9 cellular contexts compared by ENCODE assay signal in genomic region chr5:140548791-140549190, GRCh38. TPM values are rescaled to one million over a fixed set of nuclear protein-coding genes. Genes with fewer than 3 reads are reported as not detected.
DNase-seq lines count a peak whose midpoint lies in the region; ATAC-seq, FAIRE-seq and TF ChIP-seq lines count a peak whose summit lies in the region.
"Had no signal": no experiment of that assay in that cellular context is flagged by ENCODE, and none has a peak within 500 bp of the region (broad histone marks: within the 10 kb centered on the region; RNA-seq: fewer than 3 reads in every experiment).

No MANE protein-coding gene starts in this region.

- H3K14ac ChIP-seq in neuronal stem cell (ENCODE audit: low read length): no peak overlapping the region

- H3K4me1 Mint-ChIP-seq in activated naive CD4-positive, alpha-beta T cell treated with anti-CD3 and anti-CD28 coated beads, Interleukin-2, amount 50 U/mL, for 24 hours: peaks cover 50% of the 10 kb centered on the region
- peaks cover 29% of the 10 kb centered on the region for H3K4me1 Mint-ChIP-seq in astrocyte (ENCODE audit: low read depth, unreplicated experiment)

- H3K79me1 ChIP-seq in neuronal stem cell (ENCODE audit: low read depth, low read length): peaks cover 4% of the 10 kb centered on the region

- H3K4me2 ChIP-seq in astrocyte (ENCODE audit: low read length) (no peak overlapping the region), neuronal stem cell (ENCODE audit: insufficient read depth, low read length, poor library complexity, severe bottlenecking) (no peak overlapping the region)

- no peak for TF ChIP-seq EP300 in tibial nerve (IDR thresholded peaks at IDR 0.05)

- H3K4ac ChIP-seq in neuronal stem cell (ENCODE audit: low read length): no peak overlapping the region

- H3K9me3 ChIP-seq in astrocyte (ENCODE audit: insufficient read depth, low read depth, low read length): no peaks in the 10 kb centered on the region
- H3K9me3 ChIP-seq in mucosa of stomach (ENCODE audit: control insufficient read depth, low read length): no peaks in the 10 kb centered on the region
- no peaks in the 10 kb centered on the region for H3K9me3 ChIP-seq in tibial nerve
- H3K9me3 ChIP-seq in neuronal stem cell (replicated peaks in 1 of 2; ENCODE audit: control insufficient read depth in 2 of 2, insufficient read depth in 1 of 2, low read depth in 1 of 2, low read length in 2 of 2): no peaks in the 10 kb centered on the region

- no peak for ATAC-seq in GM21786 (IDR thresholded peaks at IDR 0.05; ENCODE audit: unreplicated experiment)

- H3K4me3 Mint-ChIP-seq in activated naive CD4-positive, alpha-beta T cell treated with anti-CD3 and anti-CD28 coated beads, Interleukin-2, amount 50 U/mL, for 24 hours: peak overlapping the region; percentile 90
- H3K4me3 Mint-ChIP-seq in astrocyte (ENCODE audit: unreplicated experiment): peak overlapping the region; percentile 31

- peak overlapping the region; percentile 91 for H3K27ac Mint-ChIP-seq in activated naive CD4-positive, alpha-beta T cell treated with anti-CD3 and anti-CD28 coated beads, Interleukin-2, amount 50 U/mL, for 24 hours
- H3K27ac Mint-ChIP-seq in astrocyte (ENCODE audit: unreplicated experiment): peak overlapping the region; percentile 94

- H3K4me3 ChIP-seq in astrocyte (ENCODE audit: insufficient read depth, low read depth, low read length): no peak overlapping the region
- no peak overlapping the region for H3K4me3 ChIP-seq in mucosa of stomach (ENCODE audit: low read length)
- peak overlapping the region in 3 of 4 donors; percentile 59 to 71 (median 68) for H3K4me3 ChIP-seq in tibial nerve
- no peak overlapping the region for H3K4me3 ChIP-seq in neuronal stem cell (ENCODE audit: low read length in 2 of 2)

- H3K27me3 ChIP-seq in astrocyte (ENCODE audit: insufficient read depth, low read length) (no peaks in the 10 kb centered on the region), mucosa of stomach (ENCODE audit: control insufficient read depth, insufficient read depth, low read length) (no peaks in the 10 kb centered on the region), tibial nerve (no peaks in the 10 kb centered on the region), neuronal stem cell (ENCODE audit: control insufficient read depth in 3 of 3, insufficient read depth in 3 of 3, low read depth in 1 of 3, low read length in 3 of 3) (no peaks in the 10 kb centered on the region)

- 87 to 88% methylated on average over 7 of the region's 7 CpGs for WGBS in tibial nerve, 2 donors
- WGBS in neuronal stem cell (ENCODE audit: extremely low coverage in 2 of 2, insufficient read length in 2 of 2, insufficient replicate concordance in 1 of 2), 2 donors: no CpG with 5 or more reads among the region's 7 CpGs

- no peak overlapping the region for H4K91ac ChIP-seq in neuronal stem cell (ENCODE audit: low read depth, low read length, poor library complexity)

- H3K27me3 Mint-ChIP-seq in activated naive CD4-positive, alpha-beta T cell treated with anti-CD3 and anti-CD28 coated beads, Interleukin-2, amount 50 U/mL, for 24 hours: no peaks in the 10 kb centered on the region
- H3K27me3 Mint-ChIP-seq in astrocyte (ENCODE audit: low read depth, unreplicated experiment): no peaks in the 10 kb centered on the region

- H3K27ac ChIP-seq in astrocyte (ENCODE audit: low read depth, low read length) (no peak overlapping the region), tibial nerve (peak overlapping the region; percentile 95 to 99 (median 99)), neuronal stem cell (replicated peaks; ENCODE audit: low read length) (no peak overlapping the region)

- H3K18ac ChIP-seq in neuronal stem cell (ENCODE audit: low read length): no peak overlapping the region

- H3K36me3 ChIP-seq in astrocyte (ENCODE audit: insufficient read depth, low read length) (peaks cover 41% of the 10 kb centered on the region), mucosa of stomach (ENCODE audit: control insufficient read depth, insufficient read depth, low read length) (peaks cover 20% of the 10 kb centered on the region), tibial nerve (peaks cover 0 to 53% (median 8%) of the 10 kb centered on the region in 3 donors), neuronal stem cell (replicated peaks in 1 of 2; ENCODE audit: control insufficient read depth in 2 of 2, insufficient read depth in 2 of 2, low read length in 2 of 2) (peaks cover 27 to 96% of the 10 kb centered on the region in 2 donors)

- no peak overlapping the region for H2BK12ac ChIP-seq in neuronal stem cell (ENCODE audit: low read length)

- TF ChIP-seq CTCF in astrocyte (IDR thresholded peaks at IDR 0.05; ENCODE audit: insufficient read depth, low read depth, low read length): no peak
- TF ChIP-seq CTCF in tibial nerve (IDR thresholded peaks at IDR 0.05): no peak

- H3K79me2 ChIP-seq in astrocyte (ENCODE audit: insufficient read depth, low read length): peaks cover 20% of the 10 kb centered on the region

- H3K23ac ChIP-seq in neuronal stem cell (ENCODE audit: low read depth, low read length, poor library complexity): no peak overlapping the region

- H2BK120ac ChIP-seq in neuronal stem cell (ENCODE audit: low read depth, low read length): no peak overlapping the region

- TF ChIP-seq POLR2A in tibial nerve (IDR thresholded peaks at IDR 0.05): no peak

- no peak overlapping the region for H2BK15ac ChIP-seq in neuronal stem cell (ENCODE audit: low read length)

- FAIRE-seq in astrocyte (lab: Jason Lieb, UNC): no peak

- DNase-seq in activated naive CD4-positive, alpha-beta T cell treated with anti-CD3 and anti-CD28 coated beads, Interleukin-2, amount 50 U/mL, for 16 hours: no peak
- DNase-seq in astrocyte (ENCODE audit: low read depth) (no peak), tibial nerve (ENCODE audit: low spot score in 2 of 2) (no peak), T-helper 9 cell (no peak), neuronal stem cell (ENCODE audit: low spot score) (no peak)
- DNase-seq: NCI-H526 treated with DMSO at 0.1 percent for 48 hours had no signal

- no peak overlapping the region for H3K9ac ChIP-seq in astrocyte (ENCODE audit: low read length)
- peak overlapping the region; percentile 89 for H3K9ac ChIP-seq in mucosa of stomach (ENCODE audit: low read length)
- H3K9ac ChIP-seq in neuronal stem cell (ENCODE audit: low read depth, low read length, poor library complexity): no peak overlapping the region

- H2AFZ ChIP-seq in astrocyte (ENCODE audit: low read depth, low read length): no peak overlapping the region
- H2AFZ ChIP-seq in neuronal stem cell (ENCODE audit: low read length): no peak overlapping the region

- H3K4me1 ChIP-seq in astrocyte (ENCODE audit: insufficient read depth, low read length): peaks cover 21% of the 10 kb centered on the region
- H3K4me1 ChIP-seq in mucosa of stomach (ENCODE audit: control insufficient read depth, insufficient read depth, low read length): peaks cover 40% of the 10 kb centered on the region
- H3K4me1 ChIP-seq in tibial nerve: peaks cover 3 to 32% (median 24%) of the 10 kb centered on the region in 4 donors
- peaks cover 3 to 10% of the 10 kb centered on the region in 2 donors for H3K4me1 ChIP-seq in neuronal stem cell (ENCODE audit: control insufficient read depth in 2 of 2, insufficient read depth in 1 of 2, low read depth in 1 of 2, low read length in 2 of 2)

- peaks cover 17% of the 10 kb centered on the region for H3K36me3 Mint-ChIP-seq in activated naive CD4-positive, alpha-beta T cell treated with anti-CD3 and anti-CD28 coated beads, Interleukin-2, amount 50 U/mL, for 24 hours
- H3K36me3 Mint-ChIP-seq in astrocyte (ENCODE audit: low read depth, unreplicated experiment): peaks cover 36% of the 10 kb centered on the region

- no peak overlapping the region for H2BK5ac ChIP-seq in neuronal stem cell (ENCODE audit: low read length)

- H4K20me1 ChIP-seq in astrocyte (ENCODE audit: insufficient read depth, low read length): peaks cover 58% of the 10 kb centered on the region

- no peak overlapping the region for H4K8ac ChIP-seq in neuronal stem cell (ENCODE audit: low read depth, low read length)

- H3K9me3 Mint-ChIP-seq in activated naive CD4-positive, alpha-beta T cell treated with anti-CD3 and anti-CD28 coated beads, Interleukin-2, amount 50 U/mL, for 24 hours: no peaks in the 10 kb centered on the region
- no peaks in the 10 kb centered on the region for H3K9me3 Mint-ChIP-seq in astrocyte (ENCODE audit: unreplicated experiment)

- no peak overlapping the region for H2AK5ac ChIP-seq in neuronal stem cell (ENCODE audit: low read depth, low read length)

RNA-seq across cellular contexts. Expression of gene EIF4EBP3, which starts 1.3 kb away (rescaled TPM):
- total RNA-seq in astrocyte (2.4 and 3.6 TPM in 2 replicates), tibial nerve (10 to 100 TPM; 12.3 to 29.4 (median 14.9) TPM)
- polyA plus RNA-seq in neuronal stem cell (2013, experiment 1 of 2): 6.6 TPM
- 6.6 TPM for polyA plus RNA-seq in neuronal stem cell (2013, experiment 2 of 2)

RNA-seq across cellular contexts. Expression of gene SRA1, which starts 8.5 kb away (rescaled TPM):
- total RNA-seq in astrocyte (71.3 and 72.4 TPM in 2 replicates), tibial nerve (10 to 100 TPM; 16.6 to 23.7 (median 19.2) TPM)
- 29.3 TPM for polyA plus RNA-seq in neuronal stem cell (2013, experiment 1 of 2)
- polyA plus RNA-seq in neuronal stem cell (2013, experiment 2 of 2): 29.1 TPM

RNA-seq across cellular contexts. Expression of gene APBB3, which starts 15.6 kb away (rescaled TPM):
- total RNA-seq in astrocyte (20.4 and 21.1 TPM in 2 replicates), tibial nerve (10 to 100 TPM; 43.7 to 70.8 (median 48.4) TPM)
- 10.0 TPM for polyA plus RNA-seq in neuronal stem cell (2013, experiment 1 of 2)
- 8.5 TPM for polyA plus RNA-seq in neuronal stem cell (2013, experiment 2 of 2)

RNA-seq across cellular contexts. Expression of gene SLC35A4, which starts 15.8 kb away (rescaled TPM):
- total RNA-seq in astrocyte: 59.9 and 61.8 TPM in 2 replicates
- 10 to 100 TPM; 22.9 to 36.9 (median 26.8) TPM for total RNA-seq in tibial nerve
- polyA plus RNA-seq in neuronal stem cell (2013, experiment 1 of 2): 63.6 TPM
- 61.2 TPM for polyA plus RNA-seq in neuronal stem cell (2013, experiment 2 of 2)

Comparison
In these comparisons a context has a peak if more than half of its experiments do, and no peak if none do; other contexts are left out.
1. H3K27ac ChIP-seq: peak in tibial nerve (4 of 4); none in astrocyte (single experiment) and neuronal stem cell (single experiment).
2. H3K4me3 ChIP-seq: peak in tibial nerve (3 of 4); none in astrocyte (single experiment), mucosa of stomach (single experiment) and neuronal stem cell (0 of 2).